ENCODE assay signal across 18 cellular contexts in the genomic region with DNA sequence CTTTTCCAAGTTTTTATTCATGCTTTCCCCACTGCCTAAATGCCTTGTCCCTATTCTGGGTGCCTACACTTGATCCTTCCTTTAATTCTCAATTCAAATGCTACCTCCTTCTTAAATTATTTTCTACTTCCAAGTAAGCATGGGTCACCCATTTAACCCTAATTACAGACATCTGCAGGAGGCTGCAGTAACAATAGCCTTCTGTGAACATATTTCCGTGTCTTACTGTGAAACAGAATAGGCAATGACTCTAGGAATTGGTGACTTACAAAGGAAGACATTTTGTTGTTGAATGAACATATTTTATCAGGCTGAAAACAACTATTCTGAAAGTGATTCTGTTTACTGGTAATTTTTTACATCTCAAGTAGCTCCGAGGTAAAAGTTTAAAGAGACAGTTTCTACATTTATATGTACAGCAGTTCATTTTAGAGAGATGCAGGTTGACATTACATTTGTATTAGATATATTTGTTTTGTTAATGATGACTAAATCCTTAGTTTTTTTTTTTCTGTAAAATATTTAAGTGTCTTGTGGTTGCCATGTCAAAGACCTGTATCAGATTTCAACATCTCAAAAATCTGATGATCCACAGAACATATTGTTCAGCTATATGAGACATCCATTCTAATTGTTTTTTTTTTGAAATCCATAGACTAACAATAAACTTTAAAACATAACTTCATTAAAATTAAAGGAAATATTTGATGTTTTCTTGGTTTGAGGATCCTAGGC.
A peak's percentile ranks its signal among the peaks of the same experiment; 100 is the strongest.
DNase-seq lines count a peak whose midpoint lies in the region; ATAC-seq and TF ChIP-seq lines count a peak whose summit lies in the region.
"Had no signal": no experiment of that assay in that cellular context is flagged by ENCODE, and none has a peak within 500 bp of the region (broad histone marks: within the 10 kb centered on the region; RNA-seq: fewer than 3 reads in every experiment).

No MANE protein-coding gene starts in this region.

- no peak overlapping the region for H3K4me3 ChIP-seq in HUES6 (ENCODE audit: low read depth, low read length)
- H3K4me3 ChIP-seq in RWPE2 (ENCODE audit: severe bottlenecking), result no peak overlapping the region
- H3K4me3 ChIP-seq in fibroblast of lung (replicated peaks in 1 of 4; ENCODE audit: control extremely low read depth in 1 of 4, insufficient read depth in 1 of 4, low read depth in 3 of 4, low read length in 4 of 4), result no peak overlapping the region
- H3K4me3 ChIP-seq in neuronal stem cell (ENCODE audit: low read length in 2 of 2), result no peak overlapping the region
- H3K4me3 ChIP-seq: body of pancreas, dorsolateral prefrontal cortex, esophagus squamous epithelium, hepatocyte, left ventricle myocardium inferior, thyroid gland had no signal

- no peak for DNase-seq in RWPE2 (ENCODE audit: low spot score)
- DNase-seq in fibroblast of lung (ENCODE audit: low read depth in 2 of 2), result peak; percentile 36 to 65
- DNase-seq in neuronal stem cell (ENCODE audit: low spot score), result peak; percentile 23
- DNase-seq in CD4-positive, alpha-beta T cell, result no peak
- no peak for DNase-seq in NCI-H128 (lab: John Stamatoyannopoulos, UW; ENCODE audit: unreplicated experiment)
- DNase-seq: activated CD4-positive, alpha-beta T cell treated with anti-CD3 and anti-CD28 coated beads, Interleukin-2, amount 10 ng/mL, durations not matched to agents 7 days and 5 days; activated naive CD4-positive, alpha-beta T cell treated with anti-CD3 and anti-CD28 coated beads for 36 hours; BE2C; body of pancreas; DMS 273 treated with DMSO at 0.1 percent for 48 hours; dorsolateral prefrontal cortex; esophagus squamous epithelium; left ventricle myocardium inferior; NCI-H1105; thyroid gland had no signal

- no peaks in the 10 kb centered on the region for H3K79me2 ChIP-seq in fibroblast of lung (ENCODE audit: control insufficient read depth, insufficient read depth, low read length)
- H3K79me2 ChIP-seq: hepatocyte had no signal

- no peak overlapping the region for H3K14ac ChIP-seq in neuronal stem cell (ENCODE audit: low read length)

- no peaks in the 10 kb centered on the region for H4K20me1 ChIP-seq in fibroblast of lung (ENCODE audit: control insufficient read depth, extremely low read depth, insufficient read depth, low read length)

- no peak overlapping the region for H2BK12ac ChIP-seq in neuronal stem cell (ENCODE audit: low read length)

- H3K27ac ChIP-seq in HUES6 (ENCODE audit: low read depth, low read length) (peak overlapping the region; percentile 69), RWPE2 (ENCODE audit: poor library complexity, severe bottlenecking) (peak overlapping the region; percentile 51), fibroblast of lung (ENCODE audit: insufficient read depth, low read length) (no peak overlapping the region), neuronal stem cell (replicated peaks; ENCODE audit: low read length) (no peak overlapping the region)
- no peak overlapping the region for H3K27ac ChIP-seq in CD4-positive, alpha-beta T cell (ENCODE audit: low read depth, low read length)
- H3K27ac ChIP-seq: body of pancreas, dorsolateral prefrontal cortex, esophagus squamous epithelium, hepatocyte, left ventricle myocardium inferior, thyroid gland had no signal

- no peak overlapping the region for H2BK15ac ChIP-seq in neuronal stem cell (ENCODE audit: low read length)

- H3K36me3 ChIP-seq in HUES6 (ENCODE audit: control insufficient read depth, insufficient read depth, low read length), result no peaks in the 10 kb centered on the region
- H3K36me3 ChIP-seq in RWPE2 (ENCODE audit: low read depth), result no peaks in the 10 kb centered on the region
- no peaks in the 10 kb centered on the region for H3K36me3 ChIP-seq in fibroblast of lung (ENCODE audit: control insufficient read depth, insufficient read depth, low read length)
- H3K36me3 ChIP-seq in neuronal stem cell (replicated peaks in 1 of 2; ENCODE audit: control insufficient read depth in 2 of 2, insufficient read depth in 2 of 2, low read length in 2 of 2), result no peaks in the 10 kb centered on the region
- H3K36me3 ChIP-seq: BE2C, esophagus squamous epithelium, left ventricle myocardium inferior, thyroid gland had no signal

- ATAC-seq in RWPE2 (ENCODE audit: low read depth) (peak; percentile 71), HG03135 (IDR thresholded peaks at IDR 0.05; ENCODE audit: unreplicated experiment) (no peak)
- no peak for ATAC-seq in CD4-positive, alpha-beta T cell (ENCODE audit: poor library complexity)
- ATAC-seq: body of pancreas had no signal

- no peak overlapping the region for H4K8ac ChIP-seq in neuronal stem cell (ENCODE audit: low read depth, low read length)

- H2BK5ac ChIP-seq in neuronal stem cell (ENCODE audit: low read length), result no peak overlapping the region

- no peak overlapping the region for H3K9ac ChIP-seq in HUES6 (ENCODE audit: low read length)
- no peak overlapping the region for H3K9ac ChIP-seq in fibroblast of lung (ENCODE audit: insufficient read depth, low read length)
- no peak overlapping the region for H3K9ac ChIP-seq in neuronal stem cell (ENCODE audit: low read depth, low read length, poor library complexity)

- WGBS in neuronal stem cell (ENCODE audit: extremely low coverage in 2 of 2, insufficient read length in 2 of 2, insufficient replicate concordance in 1 of 2), 2 donors, result no CpG with 5 or more reads among the region's 2 CpGs

- H3K4me2 ChIP-seq in fibroblast of lung (ENCODE audit: extremely low read depth, insufficient read depth, low read length) (no peak overlapping the region), neuronal stem cell (ENCODE audit: insufficient read depth, low read length, poor library complexity, severe bottlenecking) (no peak overlapping the region)
- H3K4me2 ChIP-seq: hepatocyte had no signal

- H3K18ac ChIP-seq in neuronal stem cell (ENCODE audit: low read length), result no peak overlapping the region

- H3K4me1 Mint-ChIP-seq in CD4-positive, alpha-beta T cell (ENCODE audit: low read depth), result no peaks in the 10 kb centered on the region
- H3K4me1 Mint-ChIP-seq: activated CD4-positive, alpha-beta T cell treated with anti-CD3 and anti-CD28 coated beads, Interleukin-2, amount 10 ng/mL, durations not matched to agents 7 days and 5 days had no signal

- H3K4me3 Mint-ChIP-seq in CD4-positive, alpha-beta T cell, result no peak overlapping the region
- H3K4me3 Mint-ChIP-seq: activated CD4-positive, alpha-beta T cell treated with anti-CD3 and anti-CD28 coated beads, Interleukin-2, amount 10 ng/mL, durations not matched to agents 7 days and 5 days; activated naive CD4-positive, alpha-beta T cell treated with anti-CD3 and anti-CD28 coated beads for 36 hours had no signal

- TF ChIP-seq CTCF in RWPE2 (IDR thresholded peaks at IDR 0.05; ENCODE audit: poor library complexity, severe bottlenecking) (no peak), fibroblast of lung (conservative IDR thresholded peaks at IDR 0.05 in 1 of 2, IDR thresholded peaks at IDR 0.05 in 1 of 2; ENCODE audit: low read depth in 1 of 2, low read length in 2 of 2) (no peak)
- no peak for TF ChIP-seq CTCF in CD4-positive, alpha-beta T cell (IDR thresholded peaks at IDR 0.05)

- H2BK120ac ChIP-seq in neuronal stem cell (ENCODE audit: low read depth, low read length), result no peak overlapping the region

- POLR2A ChIA-PET in CD4-positive, alpha-beta T cell (lab: Charles Lee), result no interaction called here

- H3K79me1 ChIP-seq in neuronal stem cell (ENCODE audit: low read depth, low read length), result no peaks in the 10 kb centered on the region

- H3K4ac ChIP-seq in neuronal stem cell (ENCODE audit: low read length), result no peak overlapping the region

- no peak overlapping the region for H2AK5ac ChIP-seq in neuronal stem cell (ENCODE audit: low read depth, low read length)

- H3K9me3 Mint-ChIP-seq in CD4-positive, alpha-beta T cell, result no peaks in the 10 kb centered on the region
- H3K9me3 Mint-ChIP-seq: activated CD4-positive, alpha-beta T cell treated with anti-CD3 and anti-CD28 coated beads, Interleukin-2, amount 10 ng/mL, durations not matched to agents 7 days and 5 days; activated naive CD4-positive, alpha-beta T cell treated with anti-CD3 and anti-CD28 coated beads for 36 hours had no signal

- H3K27ac Mint-ChIP-seq in CD4-positive, alpha-beta T cell, result no peak overlapping the region
- H3K27ac Mint-ChIP-seq: activated CD4-positive, alpha-beta T cell treated with anti-CD3 and anti-CD28 coated beads, Interleukin-2, amount 10 ng/mL, durations not matched to agents 7 days and 5 days; activated naive CD4-positive, alpha-beta T cell treated with anti-CD3 and anti-CD28 coated beads for 36 hours had no signal

- CTCF ChIA-PET in CD4-positive, alpha-beta T cell (lab: Charles Lee), result no interaction called here

- H3K9me3 ChIP-seq in HUES6 (ENCODE audit: control insufficient read depth, insufficient read depth, low read depth, low read length) (peaks cover 5% of the 10 kb centered on the region; the same call in 1 of the 2 replicates), RWPE2 (ENCODE audit: severe bottlenecking) (no peaks in the 10 kb centered on the region), fibroblast of lung (ENCODE audit: control insufficient read depth, insufficient read depth, low read depth, low read length) (no peaks in the 10 kb centered on the region), neuronal stem cell (replicated peaks in 1 of 2; ENCODE audit: control insufficient read depth in 2 of 2, insufficient read depth in 1 of 2, low read depth in 1 of 2, low read length in 2 of 2) (peaks cover 2 to 5% of the 10 kb centered on the region in 2 donors)
- H3K9me3 ChIP-seq in CD4-positive, alpha-beta T cell (ENCODE audit: control insufficient read depth, low read length), result no peaks in the 10 kb centered on the region
- H3K9me3 ChIP-seq: BE2C, body of pancreas, esophagus squamous epithelium, thyroid gland had no signal

- peaks cover 22% of the 10 kb centered on the region for H3K4me1 ChIP-seq in HUES6 (ENCODE audit: control insufficient read depth, insufficient read depth, low read length)
- H3K4me1 ChIP-seq in RWPE2 (ENCODE audit: insufficient read depth, poor library complexity, severe bottlenecking), result peaks cover 20% of the 10 kb centered on the region
- H3K4me1 ChIP-seq in fibroblast of lung (ENCODE audit: control insufficient read depth, extremely low read depth, insufficient read depth, low read length), result no peaks in the 10 kb centered on the region
- H3K4me1 ChIP-seq in neuronal stem cell (ENCODE audit: control insufficient read depth in 2 of 2, insufficient read depth in 1 of 2, low read depth in 1 of 2, low read length in 2 of 2), result peaks cover 0 to 8% of the 10 kb centered on the region in 2 donors
- H3K4me1 ChIP-seq: BE2C, body of pancreas, esophagus squamous epithelium, left ventricle myocardium inferior, thyroid gland had no signal

- no peaks in the 10 kb centered on the region for H3K36me3 Mint-ChIP-seq in CD4-positive, alpha-beta T cell (ENCODE audit: low read depth)

- no peaks in the 10 kb centered on the region for H3K27me3 ChIP-seq in HUES6 (ENCODE audit: control insufficient read depth, insufficient read depth, low read length)
- no peaks in the 10 kb centered on the region for H3K27me3 ChIP-seq in RWPE2 (ENCODE audit: insufficient read depth, poor library complexity, severe bottlenecking)
- H3K27me3 ChIP-seq in fibroblast of lung (ENCODE audit: control insufficient read depth, insufficient read depth, low read length), result no peaks in the 10 kb centered on the region
- H3K27me3 ChIP-seq in neuronal stem cell (ENCODE audit: control insufficient read depth in 3 of 3, insufficient read depth in 3 of 3, low read depth in 1 of 3, low read length in 3 of 3), result peaks cover 0 to 30% (median 0%) of the 10 kb centered on the region in 3 experiments
- peaks cover 8% of the 10 kb centered on the region for H3K27me3 ChIP-seq in CD4-positive, alpha-beta T cell (ENCODE audit: control insufficient read depth, insufficient read depth, low read length)
- H3K27me3 ChIP-seq: BE2C, body of pancreas, esophagus squamous epithelium, hepatocyte, thyroid gland had no signal

- intact Hi-C loops in CD4-positive, alpha-beta T cell (cut with DNase I, micrococcal nuclease), result no loop called here

- H2AFZ ChIP-seq in fibroblast of lung (ENCODE audit: low read length) (no peak overlapping the region), neuronal stem cell (ENCODE audit: low read length) (no peak overlapping the region)
- H2AFZ ChIP-seq: hepatocyte had no signal

- peaks cover 17% of the 10 kb centered on the region for H3K27me3 Mint-ChIP-seq in CD4-positive, alpha-beta T cell

- no peak overlapping the region for H3K23ac ChIP-seq in neuronal stem cell (ENCODE audit: low read depth, low read length, poor library complexity)

- H4K91ac ChIP-seq in neuronal stem cell (ENCODE audit: low read depth, low read length, poor library complexity), result no peak overlapping the region

Comparison
In these comparisons a context has a peak if more than half of its experiments do, and no peak if none do; other contexts are left out.
1. H3K27ac ChIP-seq: peak in HUES6 (single experiment) and RWPE2 (single experiment); none in fibroblast of lung (single experiment), neuronal stem cell (single experiment) and CD4-positive, alpha-beta T cell (single experiment).
2. DNase-seq: peak in fibroblast of lung (2 of 2) and neuronal stem cell (single experiment); none in RWPE2 (single experiment), CD4-positive, alpha-beta T cell (0 of 10) and NCI-H128 (single experiment).